27 cellular contexts compared by ENCODE assay signal in the genomic region with DNA sequence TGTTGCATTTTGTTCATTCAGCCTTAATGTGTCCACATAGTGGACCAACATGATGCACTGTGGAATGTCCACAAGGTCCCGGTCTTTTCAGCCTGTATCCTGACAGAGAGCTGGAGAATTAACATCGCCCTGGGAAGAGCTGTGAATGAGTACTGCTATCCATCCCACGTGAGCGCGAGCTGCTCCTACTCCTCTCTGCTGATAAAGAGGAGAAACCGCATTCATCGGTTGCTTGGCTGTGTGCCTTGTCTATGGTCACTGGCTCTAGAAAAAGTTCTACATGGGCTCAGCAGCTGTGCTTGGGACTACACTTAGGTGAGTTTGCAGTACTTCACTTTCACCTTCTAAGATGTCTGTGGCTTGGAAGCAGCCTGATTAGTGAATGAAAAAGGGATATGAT. TPM values are rescaled to one million over a fixed set of nuclear protein-coding genes. Genes with fewer than 3 reads are reported as not detected.
A peak's percentile ranks its signal among the peaks of the same experiment; 100 is the strongest.
DNase-seq lines count a peak whose midpoint lies in the region; ATAC-seq, FAIRE-seq and TF ChIP-seq lines count a peak whose summit lies in the region.
"Had no signal": no experiment of that assay in that cellular context is flagged by ENCODE, and none has a peak within 500 bp of the region (broad histone marks: within the 10 kb centered on the region; RNA-seq: fewer than 3 reads in every experiment).

No MANE protein-coding gene starts in this region.

- POLR2A ChIA-PET in K562 (lab: Yijun Ruan, JAX): interaction anchor here (0.7 kb wide), 1 partner anchor 134 kb away, joined by 5 read pairs; no protein-coding TSS in a partner anchor

- peaks cover 0 to 12% of the 10 kb centered on the region in 2 experiments; a peak in 1 of 5 replicates for H3K27me3 ChIP-seq in K562 (ENCODE audit: control insufficient read depth in 2 of 2, insufficient read depth in 2 of 2, low read length in 2 of 2)
- H3K27me3 ChIP-seq: BLaER1, MG63 had no signal

- no peak overlapping the region for H3K27ac ChIP-seq in K562 (ENCODE audit: extremely low read depth, low read depth, low read length)
- H3K27ac ChIP-seq: BLaER1, PC-9 had no signal

- H4K20me1 ChIP-seq in K562 (replicated peaks; ENCODE audit: control insufficient read depth, insufficient read depth, low read length): no peaks in the 10 kb centered on the region
- H4K20me1 ChIP-seq: BLaER1 had no signal

- H3K36me3 Mint-ChIP-seq in mesothelial cell of epicardium (peaks cover 5% of the 10 kb centered on the region), progenitor cell of endocrine pancreas (ENCODE audit: insufficient read depth) (no peaks in the 10 kb centered on the region)
- H3K36me3 Mint-ChIP-seq in activated T-cell treated with anti-CD3 and anti-CD28 coated beads, Interleukin-2, amount 50 U/mL, for 72 hours (ENCODE audit: insufficient read depth in 2 of 2): no peaks in the 10 kb centered on the region
- H3K36me3 Mint-ChIP-seq: CD4-positive, CD25-positive, alpha-beta regulatory T cell had no signal

- H3K27me3 Mint-ChIP-seq in mesothelial cell of epicardium (ENCODE audit: low read depth) (no peaks in the 10 kb centered on the region), progenitor cell of endocrine pancreas (peaks cover 16% of the 10 kb centered on the region)
- H3K27me3 Mint-ChIP-seq in activated T-cell treated with anti-CD3 and anti-CD28 coated beads, Interleukin-2, amount 50 U/mL, for 72 hours (ENCODE audit: low read depth): no peaks in the 10 kb centered on the region

- peak; percentile 33 for ATAC-seq in left ventricle myocardium superior
- no peak for ATAC-seq in K562
- no peak for ATAC-seq in activated T-cell treated with anti-CD3 and anti-CD28 coated beads, Interleukin-2, amount 50 U/mL, for 72 hours (replicated peaks in 1 of 2)
- no peak for ATAC-seq in HG03439 (IDR thresholded peaks at IDR 0.05; ENCODE audit: unreplicated experiment)

- BruUV-seq in K562 (replicated peaks; lab: Mats Ljungman, UMichigan): no TSS peak

- H3K4me3 Mint-ChIP-seq in mesothelial cell of epicardium (no peak overlapping the region), progenitor cell of endocrine pancreas (ENCODE audit: low read depth) (no peak overlapping the region)
- H3K4me3 Mint-ChIP-seq in activated T-cell treated with anti-CD3 and anti-CD28 coated beads, Interleukin-2, amount 50 U/mL, for 72 hours: no peak overlapping the region
- H3K4me3 Mint-ChIP-seq: CD4-positive, CD25-positive, alpha-beta regulatory T cell had no signal

- no peak overlapping the region for H3K9ac ChIP-seq in K562 (ENCODE audit: insufficient read depth in 1 of 2, low read depth in 2 of 2, low read length in 2 of 2)
- H3K9ac ChIP-seq: BLaER1 had no signal

- no peak overlapping the region for H3K4me3 ChIP-seq in K562
- H3K4me3 ChIP-seq: BLaER1, MG63, PC-9 had no signal

- TF ChIP-seq EP300 in K562 (IDR thresholded peaks at IDR 0.05; ENCODE audit: low read length): no peak

- TF ChIP-seq POLR2A in K562 (conservative IDR thresholded peaks at IDR 0.05): no peak

- intact Hi-C loops in left ventricle myocardium superior (cut with micrococcal nuclease): loop anchor here (2.0 kb wide), 1 partner anchor 195 kb away; no protein-coding TSS in a partner anchor
- intact Hi-C loops in cardiac septum (cut with DNase I): no loop called here
- intact Hi-C loops in K562 (cut with micrococcal nuclease): no loop called here

- CTCF ChIA-PET in K562 (lab: Yijun Ruan, JAX; ENCODE audit: low intra/inter-chr PET ratio): interaction anchor here (1.2 kb wide), 1 partner anchor 196 kb away, joined by 6 read pairs; no protein-coding TSS in a partner anchor

- H3K79me2 ChIP-seq in K562 (ENCODE audit: control insufficient read depth, insufficient read depth, low read length): no peaks in the 10 kb centered on the region

- no peaks in the 10 kb centered on the region for H3K9me3 ChIP-seq in K562 (replicated peaks; ENCODE audit: control insufficient read depth, insufficient read depth, low read depth, low read length)
- H3K9me3 ChIP-seq: BLaER1, MG63 had no signal

- no peaks in the 10 kb centered on the region for H3K9me1 ChIP-seq in K562 (ENCODE audit: control insufficient read depth, insufficient read depth, low read length)

- no peak for DNase-seq in left ventricle myocardium superior
- DNase-seq in cardiac septum (ENCODE audit: low spot score): no peak
- no peak for DNase-seq in K562 (ENCODE audit: extremely low read depth in 1 of 4, low spot score in 3 of 4)
- no peak for DNase-seq in mesothelial cell of epicardium (ENCODE audit: low spot score in 2 of 2, unreplicated experiment in 2 of 2)
- no peak for DNase-seq in activated T-cell treated with anti-CD3 and anti-CD28 coated beads, Interleukin-2, amount 50 U/mL, for 72 hours
- DNase-seq in stimulated activated CD8-positive, alpha-beta memory T cell treated with anti-CD3 and anti-CD28 coated beads, Interleukin-4, amount 100 ng/mL, for 48 hours: no peak
- DNase-seq in progenitor cell of endocrine pancreas (ENCODE audit: low spot score, unreplicated experiment): no peak
- DNase-seq: CD4-positive, CD25-positive, alpha-beta regulatory T cell; DMS79; EL; GDM1; KG1; MG63; NCI-H2029; NCI-H446; NCI-H524 treated with DMSO at 0.1 percent for 48 hours; NCI-H774; NK-92 treated with Interleukin-12 subunit alpha and Interleukin-12 subunit beta, amount 100 ng/mL, for 24 hours; PC-9; Right ventricle myocardium superior; RPMI8226 had no signal

- H3K4me2 ChIP-seq in K562 (ENCODE audit: insufficient read depth, low read length): no peak overlapping the region
- H3K4me2 ChIP-seq: BLaER1, PC-9 had no signal

- H3K36me3 ChIP-seq in K562 (ENCODE audit: control insufficient read depth, insufficient read depth, low read length): no peaks in the 10 kb centered on the region
- H3K36me3 ChIP-seq: BLaER1, MG63 had no signal

- peak overlapping the region; percentile 28 for H3K27ac Mint-ChIP-seq in mesothelial cell of epicardium
- no peak overlapping the region for H3K27ac Mint-ChIP-seq in activated T-cell treated with anti-CD3 and anti-CD28 coated beads, Interleukin-2, amount 50 U/mL, for 72 hours
- no peak overlapping the region for H3K27ac Mint-ChIP-seq in progenitor cell of endocrine pancreas
- H3K27ac Mint-ChIP-seq: CD4-positive, CD25-positive, alpha-beta regulatory T cell had no signal

- in situ Hi-C loops in K562 (cut with MboI): no loop called here

- H3K4me1 ChIP-seq in K562 (replicated peaks in 1 of 2; ENCODE audit: control insufficient read depth in 2 of 2, insufficient read depth in 2 of 2, low read length in 2 of 2): no peaks in the 10 kb centered on the region

- H3K9me3 Mint-ChIP-seq in mesothelial cell of epicardium: peaks cover 16% of the 10 kb centered on the region
- no peaks in the 10 kb centered on the region for H3K9me3 Mint-ChIP-seq in activated T-cell treated with anti-CD3 and anti-CD28 coated beads, Interleukin-2, amount 50 U/mL, for 72 hours
- H3K9me3 Mint-ChIP-seq in progenitor cell of endocrine pancreas (ENCODE audit: low read depth): no peaks in the 10 kb centered on the region

- TF ChIP-seq RAD21 in K562 (CRISPR knock-in tag; conservative IDR thresholded peaks at IDR 0.05 in 1 of 2, IDR thresholded peaks at IDR 0.05 in 1 of 2): no peak

- TF ChIP-seq CTCF in K562 (IDR thresholded peaks at IDR 0.05 in 2 of 3, conservative IDR thresholded peaks at IDR 0.05 in 1 of 3; ENCODE audit: insufficient read depth in 2 of 3, low read depth in 1 of 3, low read length in 3 of 3) (no peak), mesothelial cell of epicardium (IDR thresholded peaks at IDR 0.05; ENCODE audit: unreplicated experiment) (no peak), progenitor cell of endocrine pancreas (IDR thresholded peaks at IDR 0.05; ENCODE audit: unreplicated experiment) (no peak)

- 2% methylated on average over 7 of the region's 7 CpGs for WGBS in K562 (ENCODE audit: insufficient coverage, low coverage, missing lambda C conversion rate)

- no peak for FAIRE-seq in K562 (lab: Jason Lieb, UNC)
- FAIRE-seq: D721Med, GM12892, H54 had no signal

- H2AFZ ChIP-seq in K562 (ENCODE audit: low read depth, low read length): no peak overlapping the region
- H2AFZ ChIP-seq: PC-9 had no signal

- H3K4me1 Mint-ChIP-seq in mesothelial cell of epicardium (peaks cover 8% of the 10 kb centered on the region), progenitor cell of endocrine pancreas (ENCODE audit: low read depth) (no peaks in the 10 kb centered on the region)
- H3K4me1 Mint-ChIP-seq in activated T-cell treated with anti-CD3 and anti-CD28 coated beads, Interleukin-2, amount 50 U/mL, for 72 hours (ENCODE audit: low read depth): no peaks in the 10 kb centered on the region
- H3K4me1 Mint-ChIP-seq: CD4-positive, CD25-positive, alpha-beta regulatory T cell had no signal

TF ChIP-seq in K562, 482 proteins besides CTCF, POLR2A, EP300 and RAD21:
- no peak for TF ChIP-seq CREB1 (IDR thresholded peaks at IDR 0.05)
- no peak for TF ChIP-seq CREB1 (CRISPR knock-in tag; IDR thresholded peaks at IDR 0.05)
- 0 out of 2 replicates have a peak, but pooled peaks have one; percentile 15 for TF ChIP-seq BHLHE40 (IDR thresholded peaks at IDR 0.05; ENCODE audit: low read length)
TF ChIP-seq in K562: peak in this region for 1.

RNA-seq across cellular contexts. Expression of gene IGSF5, which starts 31.1 kb away (rescaled TPM):
- total RNA-seq in left ventricle myocardium superior: 4.1 TPM
- 3.8 TPM for total RNA-seq in cardiac septum
- total RNA-seq in K562 (2011; cell fraction: chromatin; rRNA removed; ENCODE audit: low replicate concordance): not detected in 2 replicates
- total RNA-seq in K562 (2011; cell fraction: nucleolus; rRNA removed): not detected in 2 replicates
- total RNA-seq in K562 (2011; cell fraction: nucleoplasm; rRNA removed): not detected in 2 replicates
- total RNA-seq in K562 (2014; rRNA removed): not detected in 2 replicates
- total RNA-seq in K562 (2014; rRNA removed; fragmentation: Illumina TruSeq; extraction: Trizol): not detected in 2 replicates
- not detected in 2 replicates for total RNA-seq in K562 (2015; rRNA removed; fragmentation: Illumina TruSeq; extraction: Trizol)
- total RNA-seq in K562 (2021): not detected in 2 replicates
- not detected in 2 replicates for polyA plus RNA-seq in K562 (2011; rRNA removed)
- polyA plus RNA-seq in K562 (2011; cell fraction: cytosol; rRNA removed): not detected in 2 replicates
- polyA plus RNA-seq in K562 (2011; cell fraction: nucleus; rRNA removed): not detected in 2 replicates
- 0.15 TPM in 1 of 2 replicates, not detected in the other for polyA plus RNA-seq in K562 (2012)
- not detected in 2 replicates for polyA plus RNA-seq in K562 (2014; fragmentation: Illumina TruSeq; extraction: Trizol)
- not detected for polyA plus RNA-seq in K562 (2014; fragmentation: Nextera tagmentation; extraction: Ambion mirVana)
- not detected in 2 replicates for polyA plus RNA-seq in K562 (2014; rRNA removed)
- polyA minus RNA-seq in K562 (2011; rRNA and poly(A)+ RNA removed): not detected in 2 replicates
- polyA minus RNA-seq in K562 (2011; cell fraction: cytosol; rRNA and poly(A)+ RNA removed): not detected in 2 replicates
- polyA minus RNA-seq in K562 (2011; cell fraction: nucleus; rRNA and poly(A)+ RNA removed): not detected in 2 replicates
- total RNA-seq in mesothelial cell of epicardium: 2.2 to 2.5 TPM (median 2.2 TPM) in 3 replicates
- total RNA-seq in activated T-cell treated with anti-CD3 and anti-CD28 coated beads, Interleukin-2, amount 50 U/mL, for 72 hours: not detected
- total RNA-seq in progenitor cell of endocrine pancreas: 0.22 and 0.33 TPM in 2 replicates
- total RNA-seq: CD4-positive, CD25-positive, alpha-beta regulatory T cell; PC-9 had no signal
- polyA plus RNA-seq: AG04450; CD4-positive, CD25-positive, alpha-beta regulatory T cell had no signal
